Comparison of ENCODE assay signal across 1 cellular context in genomic region chr17:50659220-50659619, GRCh38.
TF ChIP-seq lines count a peak whose summit lies in the region.

No MANE protein-coding gene starts in this region.

TF ChIP-seq in GM23338, 12 proteins besides CTCF, POLR2A, EP300 and RAD21:
- no peak for TF ChIP-seq REST (IDR thresholded peaks at IDR 0.05; ENCODE audit: unreplicated experiment)
- no peak for TF ChIP-seq JUNB (IDR thresholded peaks at IDR 0.05; ENCODE audit: unreplicated experiment)
- TF ChIP-seq CREB1 (CRISPR knock-in tag; IDR thresholded peaks at IDR 0.05; ENCODE audit: low read depth): no peak
- no peak for TF ChIP-seq ETS1 (IDR thresholded peaks at IDR 0.05)
- no peak for TF ChIP-seq STAT1 (IDR thresholded peaks at IDR 0.05; ENCODE audit: unreplicated experiment)
- TF ChIP-seq, protein P1, sequence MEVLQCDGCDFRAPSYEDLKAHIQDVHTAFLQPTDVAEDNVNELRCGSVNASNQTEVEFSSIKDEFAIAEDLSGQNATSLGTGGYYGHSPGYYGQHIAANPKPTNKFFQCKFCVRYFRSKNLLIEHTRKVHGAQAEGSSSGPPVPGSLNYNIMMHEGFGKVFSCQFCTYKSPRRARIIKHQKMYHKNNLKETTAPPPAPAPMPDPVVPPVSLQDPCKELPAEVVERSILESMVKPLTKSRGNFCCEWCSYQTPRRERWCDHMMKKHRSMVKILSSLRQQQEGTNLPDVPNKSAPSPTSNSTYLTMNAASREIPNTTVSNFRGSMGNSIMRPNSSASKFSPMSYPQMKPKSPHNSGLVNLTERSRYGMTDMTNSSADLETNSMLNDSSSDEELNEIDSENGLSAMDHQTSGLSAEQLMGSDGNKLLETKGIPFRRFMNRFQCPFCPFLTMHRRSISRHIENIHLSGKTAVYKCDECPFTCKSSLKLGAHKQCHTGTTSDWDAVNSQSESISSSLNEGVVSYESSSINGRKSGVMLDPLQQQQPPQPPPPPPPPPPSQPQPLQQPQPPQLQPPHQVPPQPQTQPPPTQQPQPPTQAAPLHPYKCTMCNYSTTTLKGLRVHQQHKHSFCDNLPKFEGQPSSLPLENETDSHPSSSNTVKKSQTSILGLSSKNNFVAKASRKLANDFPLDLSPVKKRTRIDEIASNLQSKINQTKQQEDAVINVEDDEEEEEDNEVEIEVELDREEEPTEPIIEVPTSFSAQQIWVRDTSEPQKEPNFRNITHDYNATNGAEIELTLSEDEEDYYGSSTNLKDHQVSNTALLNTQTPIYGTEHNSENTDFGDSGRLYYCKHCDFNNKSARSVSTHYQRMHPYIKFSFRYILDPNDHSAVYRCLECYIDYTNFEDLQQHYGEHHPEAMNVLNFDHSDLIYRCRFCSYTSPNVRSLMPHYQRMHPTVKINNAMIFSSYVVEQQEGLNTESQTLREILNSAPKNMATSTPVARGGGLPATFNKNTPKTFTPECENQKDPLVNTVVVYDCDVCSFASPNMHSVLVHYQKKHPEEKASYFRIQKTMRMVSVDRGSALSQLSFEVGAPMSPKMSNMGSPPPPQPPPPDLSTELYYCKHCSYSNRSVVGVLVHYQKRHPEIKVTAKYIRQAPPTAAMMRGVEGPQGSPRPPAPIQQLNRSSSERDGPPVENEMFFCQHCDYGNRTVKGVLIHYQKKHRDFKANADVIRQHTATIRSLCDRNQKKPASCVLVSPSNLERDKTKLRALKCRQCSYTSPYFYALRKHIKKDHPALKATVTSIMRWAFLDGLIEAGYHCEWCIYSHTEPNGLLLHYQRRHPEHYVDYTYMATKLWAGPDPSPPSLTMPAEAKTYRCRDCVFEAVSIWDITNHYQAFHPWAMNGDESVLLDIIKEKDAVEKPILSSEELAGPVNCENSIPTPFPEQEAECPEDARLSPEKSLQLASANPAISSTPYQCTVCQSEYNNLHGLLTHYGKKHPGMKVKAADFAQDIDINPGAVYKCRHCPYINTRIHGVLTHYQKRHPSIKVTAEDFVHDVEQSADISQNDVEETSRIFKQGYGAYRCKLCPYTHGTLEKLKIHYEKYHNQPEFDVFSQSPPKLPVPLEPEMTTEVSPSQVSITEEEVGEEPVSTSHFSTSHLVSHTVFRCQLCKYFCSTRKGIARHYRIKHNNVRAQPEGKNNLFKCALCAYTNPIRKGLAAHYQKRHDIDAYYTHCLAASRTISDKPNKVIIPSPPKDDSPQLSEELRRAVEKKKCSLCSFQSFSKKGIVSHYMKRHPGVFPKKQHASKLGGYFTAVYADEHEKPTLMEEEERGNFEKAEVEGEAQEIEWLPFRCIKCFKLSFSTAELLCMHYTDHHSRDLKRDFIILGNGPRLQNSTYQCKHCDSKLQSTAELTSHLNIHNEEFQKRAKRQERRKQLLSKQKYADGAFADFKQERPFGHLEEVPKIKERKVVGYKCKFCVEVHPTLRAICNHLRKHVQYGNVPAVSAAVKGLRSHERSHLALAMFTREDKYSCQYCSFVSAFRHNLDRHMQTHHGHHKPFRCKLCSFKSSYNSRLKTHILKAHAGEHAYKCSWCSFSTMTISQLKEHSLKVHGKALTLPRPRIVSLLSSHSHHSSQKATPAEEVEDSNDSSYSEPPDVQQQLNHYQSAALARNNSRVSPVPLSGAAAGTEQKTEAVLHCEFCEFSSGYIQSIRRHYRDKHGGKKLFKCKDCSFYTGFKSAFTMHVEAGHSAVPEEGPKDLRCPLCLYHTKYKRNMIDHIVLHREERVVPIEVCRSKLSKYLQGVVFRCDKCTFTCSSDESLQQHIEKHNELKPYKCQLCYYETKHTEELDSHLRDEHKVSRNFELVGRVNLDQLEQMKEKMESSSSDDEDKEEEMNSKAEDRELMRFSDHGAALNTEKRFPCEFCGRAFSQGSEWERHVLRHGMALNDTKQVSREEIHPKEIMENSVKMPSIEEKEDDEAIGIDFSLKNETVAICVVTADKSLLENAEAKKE (CRISPR knock-in tag; IDR thresholded peaks at IDR 0.05): no peak
- TF ChIP-seq NANOG (IDR thresholded peaks at IDR 0.05; ENCODE audit: borderline replicate concordance): no peak
- no peak for TF ChIP-seq EZH2 (IDR thresholded peaks at IDR 0.05; ENCODE audit: low read depth, unreplicated experiment)
- no peak for TF ChIP-seq ZNF331 (CRISPR knock-in tag; IDR thresholded peaks at IDR 0.05; ENCODE audit: low read depth)
- TF ChIP-seq EZH2phosphoT487 (IDR thresholded peaks at IDR 0.05; ENCODE audit: unreplicated experiment): no peak
- no peak for TF ChIP-seq ZNF114 (CRISPR knock-in tag; IDR thresholded peaks at IDR 0.05)
- TF ChIP-seq POLR2AphosphoS5 (IDR thresholded peaks at IDR 0.05; ENCODE audit: low read depth): no peak
TF ChIP-seq in GM23338: peak in this region for 0.
